ENCODE assay signal across 26 cellular contexts in genomic region chr7:146878901-146879300, GRCh38.
"Had no signal": no experiment of that assay in that cellular context is flagged by ENCODE, and none has a peak within 500 bp of the region (broad histone marks: within the 10 kb centered on the region; RNA-seq: fewer than 3 reads in every experiment).

No MANE protein-coding gene starts in this region.

- H3K4me3 ChIP-seq: K562 had no signal

- ATAC-seq: K562, Panc1, PC-3, T-cell had no signal

- DNase-seq: Kasumi-1, MM.1S, NCI-H1048, NCI-H1105 treated with DMSO at 0.1 percent for 48 hours, NCI-H1417 treated with DMSO at 0.1 percent for 48 hours, NCI-H146, NCI-H1694 treated with DMSO at 0.1 percent for 48 hours, NCI-H1930, NCI-H2081 treated with DMSO at 0.1 percent for 48 hours, NCI-H2171, NCI-H226, NCI-H446, NCI-H510A, NCI-H524 treated with DMSO at 0.1 percent for 48 hours, NCI-H69, NCI-H774, PC-3, SHP77, SW 1271, T-cell had no signal

- H3K27ac ChIP-seq: HL-60, KMS-11, RWPE1 had no signal

- H3K4me2 ChIP-seq: KMS-11 had no signal

- FAIRE-seq: HTR-8/SVneo, K562 had no signal

- H3K9ac ChIP-seq: KMS-11 had no signal
